Comparison of ENCODE assay signal across 1 cellular context in the genomic region with DNA sequence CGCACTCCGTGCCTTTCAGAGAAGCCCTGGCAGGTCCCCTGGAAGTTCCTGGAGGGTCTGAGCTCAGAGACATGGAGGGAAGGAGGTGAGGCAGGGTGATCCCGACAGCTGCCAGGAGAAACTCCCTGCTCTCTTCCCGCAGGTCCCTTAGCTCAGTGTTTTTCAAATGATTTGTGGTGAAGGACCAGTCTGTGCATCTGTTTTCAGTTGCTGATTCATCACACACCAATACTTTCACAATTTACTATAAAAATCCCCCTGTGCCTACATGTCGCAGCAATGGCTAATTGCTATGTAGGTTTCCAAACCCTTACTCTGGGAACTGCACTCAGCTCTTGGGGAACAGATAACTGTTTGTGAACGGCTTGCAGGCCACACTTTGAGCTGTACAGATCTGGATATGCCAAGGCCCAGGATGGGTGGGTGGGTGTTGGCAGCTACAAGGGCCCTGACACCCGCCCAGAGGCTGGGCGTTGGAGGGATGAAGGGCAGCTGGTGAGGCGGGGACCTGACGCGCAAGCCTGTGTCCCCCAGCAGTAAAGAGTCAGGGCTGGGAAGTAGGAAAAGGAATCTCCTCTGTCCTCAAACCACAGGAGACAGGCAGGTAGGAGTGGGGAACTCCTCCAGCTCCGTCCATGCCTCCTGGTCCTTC.
TF ChIP-seq lines count a peak whose summit lies in the region.

No MANE protein-coding gene starts in this region.

TF ChIP-seq in IMR-90, 13 proteins besides CTCF, POLR2A, EP300 and RAD21:
- no peak for TF ChIP-seq BHLHE40 (IDR thresholded peaks at IDR 0.05; ENCODE audit: low read depth, low read length)
- no peak for TF ChIP-seq RCOR1 (IDR thresholded peaks at IDR 0.05; ENCODE audit: insufficient replicate concordance, low read length)
- TF ChIP-seq CHD1 (IDR thresholded peaks at IDR 0.05; ENCODE audit: low read depth, low read length), result no peak
- TF ChIP-seq FOS (IDR thresholded peaks at IDR 0.05; ENCODE audit: low read depth, low read length), result no peak
- no peak for TF ChIP-seq MXI1 (IDR thresholded peaks at IDR 0.05; ENCODE audit: borderline replicate concordance, low read depth, low read length)
- TF ChIP-seq, protein P1, sequence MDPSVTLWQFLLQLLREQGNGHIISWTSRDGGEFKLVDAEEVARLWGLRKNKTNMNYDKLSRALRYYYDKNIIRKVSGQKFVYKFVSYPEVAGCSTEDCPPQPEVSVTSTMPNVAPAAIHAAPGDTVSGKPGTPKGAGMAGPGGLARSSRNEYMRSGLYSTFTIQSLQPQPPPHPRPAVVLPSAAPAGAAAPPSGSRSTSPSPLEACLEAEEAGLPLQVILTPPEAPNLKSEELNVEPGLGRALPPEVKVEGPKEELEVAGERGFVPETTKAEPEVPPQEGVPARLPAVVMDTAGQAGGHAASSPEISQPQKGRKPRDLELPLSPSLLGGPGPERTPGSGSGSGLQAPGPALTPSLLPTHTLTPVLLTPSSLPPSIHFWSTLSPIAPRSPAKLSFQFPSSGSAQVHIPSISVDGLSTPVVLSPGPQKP (IDR thresholded peaks at IDR 0.05; ENCODE audit: borderline replicate concordance, low read depth, low read length), result no peak
- TF ChIP-seq RFX5 (IDR thresholded peaks at IDR 0.05; ENCODE audit: low read depth, low read length), result no peak
- TF ChIP-seq MAFK (IDR thresholded peaks at IDR 0.05; ENCODE audit: low read depth, low read length), result no peak
- no peak for TF ChIP-seq USF2 (IDR thresholded peaks at IDR 0.05; ENCODE audit: low read depth, low read length)
TF ChIP-seq in IMR-90: peak in this region for 0.
